ENCODE assay signal across 35 cellular contexts in the genomic region with DNA sequence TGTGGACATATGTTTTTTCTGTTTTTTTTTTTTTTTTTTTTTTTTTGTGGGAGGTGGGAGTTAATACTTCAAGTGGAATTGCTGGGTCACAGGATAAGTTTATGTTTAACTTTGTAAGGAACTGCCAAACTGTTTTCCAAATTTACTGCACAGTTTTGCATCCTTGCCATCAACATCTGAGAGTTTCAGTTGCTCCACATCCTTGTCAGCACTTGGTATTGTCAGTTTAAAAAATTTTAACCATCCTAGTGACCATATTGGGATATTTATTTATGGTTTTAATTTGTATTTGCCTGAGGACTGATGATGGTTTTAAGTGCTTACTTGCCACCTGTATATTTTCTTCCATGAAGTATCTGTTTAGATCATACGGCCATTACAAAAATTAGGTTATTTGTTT. TPM values are rescaled to one million over a fixed set of nuclear protein-coding genes. Genes with fewer than 3 reads are reported as not detected.
A peak's percentile ranks its signal among the peaks of the same experiment; 100 is the strongest.
DNase-seq lines count a peak whose midpoint lies in the region; ATAC-seq, FAIRE-seq and TF ChIP-seq lines count a peak whose summit lies in the region.
"Had no signal": no experiment of that assay in that cellular context is flagged by ENCODE, and none has a peak within 500 bp of the region (broad histone marks: within the 10 kb centered on the region; RNA-seq: fewer than 3 reads in every experiment).

No MANE protein-coding gene starts in this region.

- no peaks in the 10 kb centered on the region for H3K9me3 ChIP-seq in HepG2 (ENCODE audit: low read length)
- H3K9me3 ChIP-seq in right lobe of liver: no peaks in the 10 kb centered on the region
- H3K9me3 ChIP-seq in A549: peaks cover 13% of the 10 kb centered on the region; the same call in 1 of the 3 replicates
- no peaks in the 10 kb centered on the region for H3K9me3 ChIP-seq in K562 (replicated peaks; ENCODE audit: control insufficient read depth, insufficient read depth, low read depth, low read length)
- H3K9me3 ChIP-seq in MG63: no peaks in the 10 kb centered on the region
- H3K9me3 ChIP-seq: BE2C had no signal

- 90% methylated on average over 1 of the region's 1 CpG for WGBS in HepG2 (ENCODE audit: low lambda C conversion rate)
- WGBS in right lobe of liver (ENCODE audit: insufficient coverage, low coverage, low lambda C conversion rate, missing lambda C conversion rate): 89% methylated on average over 1 of the region's 1 CpG
- WGBS in A549 (ENCODE audit: missing lambda C conversion rate): 87% methylated on average over 1 of the region's 1 CpG
- WGBS in K562 (ENCODE audit: insufficient coverage, low coverage, missing lambda C conversion rate): 8% methylated on average over 1 of the region's 1 CpG

- no peaks in the 10 kb centered on the region for H3K9me1 ChIP-seq in K562 (ENCODE audit: control insufficient read depth, insufficient read depth, low read length)

- POLR2A ChIA-PET in HepG2 (lab: Yijun Ruan, JAX): no interaction called here
- POLR2A ChIA-PET in A549 (lab: Yijun Ruan, JAX): no interaction called here
- POLR2A ChIA-PET in K562 (lab: Yijun Ruan, JAX): no interaction called here

- H3K4me1 ChIP-seq in HepG2 (ENCODE audit: insufficient read depth, low read length) (no peaks in the 10 kb centered on the region), right lobe of liver (no peaks in the 10 kb centered on the region), A549 (no peaks in the 10 kb centered on the region), K562 (replicated peaks in 1 of 2; ENCODE audit: control insufficient read depth in 2 of 2, insufficient read depth in 2 of 2, low read length in 2 of 2) (no peaks in the 10 kb centered on the region)
- H3K4me1 ChIP-seq: BE2C had no signal

- intact Hi-C loops in HepG2 (cut with micrococcal nuclease; ENCODE audit: unreplicated experiment): no loop called here
- intact Hi-C loops in right lobe of liver (cut with DNase I): no loop called here
- intact Hi-C loops in K562 (cut with micrococcal nuclease): no loop called here

- TF ChIP-seq EP300 in HepG2 (IDR thresholded peaks at IDR 0.05; ENCODE audit: low read depth in 2 of 2, low read length in 2 of 2) (no peak), HepG2 (CRISPR knock-in tag; IDR thresholded peaks at IDR 0.05; ENCODE audit: borderline replicate concordance) (no peak), A549 (IDR thresholded peaks at IDR 0.05) (no peak), K562 (IDR thresholded peaks at IDR 0.05; ENCODE audit: low read length) (no peak)

- CTCF ChIA-PET in HepG2 (lab: Yijun Ruan, JAX; ENCODE audit: low intra/inter-chr PET ratio, low total read pairs) (no interaction called here), A549 (lab: Yijun Ruan, JAX) (no interaction called here), K562 (lab: Yijun Ruan, JAX; ENCODE audit: low intra/inter-chr PET ratio) (no interaction called here)

- no peak for TF ChIP-seq POLR2A in HepG2 (IDR thresholded peaks at IDR 0.05; ENCODE audit: insufficient read depth in 1 of 2, low read depth in 2 of 2, low read length in 2 of 2)
- no peak for TF ChIP-seq POLR2A in right lobe of liver (IDR thresholded peaks at IDR 0.05)
- TF ChIP-seq POLR2A in A549 (IDR thresholded peaks at IDR 0.05; ENCODE audit: low read length): no peak
- TF ChIP-seq POLR2A in K562 (conservative IDR thresholded peaks at IDR 0.05): no peak

- FAIRE-seq in HepG2 (lab: Jason Lieb, UNC) (peak; percentile 23), A549 (lab: Jason Lieb, UNC) (no peak), K562 (lab: Jason Lieb, UNC) (no peak), D721Med (lab: Jason Lieb, UNC) (no peak)
- FAIRE-seq: A204.1 had no signal

- in situ Hi-C loops in HepG2 (cut with HindIII; ENCODE audit: extremely low pct_ligation_motif_present, low pct_unique_long_range_greater_than_20kb) (no loop called here), K562 (cut with MboI) (no loop called here)

- no peak for TF ChIP-seq CTCF in HepG2 (CRISPR knock-in tag; IDR thresholded peaks at IDR 0.05)
- no peak for TF ChIP-seq CTCF in right lobe of liver (IDR thresholded peaks at IDR 0.05)
- no peak for TF ChIP-seq CTCF in A549 (IDR thresholded peaks at IDR 0.05)
- no peak for TF ChIP-seq CTCF in K562 (IDR thresholded peaks at IDR 0.05 in 2 of 3, conservative IDR thresholded peaks at IDR 0.05 in 1 of 3; ENCODE audit: insufficient read depth in 2 of 3, low read depth in 1 of 3, low read length in 3 of 3)
- no peak for TF ChIP-seq CTCF in D721Med (IDR thresholded peaks at IDR 0.05; ENCODE audit: insufficient read depth, missing control alignments)

- no peaks in the 10 kb centered on the region for H3K79me2 ChIP-seq in HepG2 (ENCODE audit: insufficient read depth, low read length)
- no peaks in the 10 kb centered on the region for H3K79me2 ChIP-seq in K562 (ENCODE audit: control insufficient read depth, insufficient read depth, low read length)

- H3K9ac ChIP-seq in HepG2 (ENCODE audit: insufficient read depth, low read depth, low read length) (no peak overlapping the region), K562 (ENCODE audit: insufficient read depth in 1 of 2, low read depth in 2 of 2, low read length in 2 of 2) (no peak overlapping the region)
- H3K9ac ChIP-seq: BLaER1; BLaER1 treated with 17β-estradiol and CSF1 and Interleukin-3, amounts not matched to agents 10 nM and 100 nM had no signal

- TF ChIP-seq RAD21 in HepG2 (CRISPR knock-in tag; IDR thresholded peaks at IDR 0.05): no peak
- TF ChIP-seq RAD21 in A549 (conservative IDR thresholded peaks at IDR 0.05 in 1 of 2, IDR thresholded peaks at IDR 0.05 in 1 of 2): no peak
- no peak for TF ChIP-seq RAD21 in K562 (CRISPR knock-in tag; conservative IDR thresholded peaks at IDR 0.05 in 1 of 2, IDR thresholded peaks at IDR 0.05 in 1 of 2)

- no peak overlapping the region for H2AFZ ChIP-seq in HepG2 (ENCODE audit: low read length)
- no peak overlapping the region for H2AFZ ChIP-seq in K562 (ENCODE audit: low read depth, low read length)

- DNase-seq in HepG2 (ENCODE audit: low spot score) (no peak), right lobe of liver (no peak), A549 (ENCODE audit: low read depth in 1 of 2, low spot score in 1 of 2) (no peak), K562 (ENCODE audit: extremely low read depth in 1 of 4, low spot score in 3 of 4) (no peak), MG63 (no peak), D721Med (ENCODE audit: insufficient read length, low spot score) (no peak)
- DNase-seq: 8988T; ACHN; AML-193; BE2C; C1 segment of cervical spinal cord; Caco-2; Calu3; CD4-positive, alpha-beta memory T cell; CD4-positive, alpha-beta T cell; CD4-positive, CD25-positive, alpha-beta regulatory T cell; CD8-positive, alpha-beta memory T cell; CD8-positive, alpha-beta T cell; COR-L47; DMS 273 treated with DMSO at 0.1 percent for 48 hours; DMS153; DMS53; DMS79; DMS79 treated with DMSO at 0.1 percent for 48 hours; DND-41; EL had no signal

- H3K27me3 ChIP-seq in HepG2 (ENCODE audit: control insufficient read depth in 1 of 2, insufficient read depth in 2 of 2, low read length in 2 of 2): peaks cover 1 to 9% of the 10 kb centered on the region in 2 experiments; a peak in 3 of 5 replicates
- no peaks in the 10 kb centered on the region for H3K27me3 ChIP-seq in right lobe of liver
- peaks cover 20 to 44% of the 10 kb centered on the region in 2 experiments; a peak in 4 of 5 replicates for H3K27me3 ChIP-seq in K562 (ENCODE audit: control insufficient read depth in 2 of 2, insufficient read depth in 2 of 2, low read length in 2 of 2)
- 0 out of 2 replicates have a peak, but pooled peaks cover 3% of the 10 kb centered on the region for H3K27me3 ChIP-seq in MG63
- H3K27me3 ChIP-seq: BLaER1; BLaER1 treated with 17β-estradiol and CSF1 and Interleukin-3, amounts not matched to agents 10 nM and 100 nM had no signal

- H3K4me3 ChIP-seq in HepG2 (replicated peaks in 1 of 3; ENCODE audit: insufficient read depth in 1 of 3, low read depth in 2 of 3, low read length in 3 of 3) (no peak overlapping the region), right lobe of liver (no peak overlapping the region), A549 (no peak overlapping the region), K562 (no peak overlapping the region), MG63 (no peak overlapping the region)
- H3K4me3 ChIP-seq: BLaER1; BLaER1 treated with 17β-estradiol and CSF1 and Interleukin-3, amounts not matched to agents 10 nM and 100 nM had no signal

- H3K4me2 ChIP-seq in HepG2 (ENCODE audit: low read depth, low read length) (no peak overlapping the region), A549 (no peak overlapping the region), K562 (ENCODE audit: insufficient read depth, low read length) (no peak overlapping the region)
- H3K4me2 ChIP-seq: BLaER1; BLaER1 treated with 17β-estradiol and CSF1 and Interleukin-3, amounts not matched to agents 10 nM and 100 nM had no signal

- ATAC-seq in HepG2: no peak
- ATAC-seq in right lobe of liver: no peak
- no peak for ATAC-seq in A549
- ATAC-seq in K562: no peak
- ATAC-seq: CD8-positive, alpha-beta T cell had no signal

- BruUV-seq in HepG2 (replicated peaks; lab: Mats Ljungman, UMichigan): no TSS peak
- no TSS peak for BruUV-seq in K562 (replicated peaks; lab: Mats Ljungman, UMichigan)

- H4K20me1 ChIP-seq in HepG2 (ENCODE audit: insufficient read depth, low read length) (no peaks in the 10 kb centered on the region), K562 (replicated peaks; ENCODE audit: control insufficient read depth, insufficient read depth, low read length) (0 out of 2 replicates have a peak, but pooled peaks cover 3% of the 10 kb centered on the region)
- H4K20me1 ChIP-seq: BLaER1; BLaER1 treated with 17β-estradiol and CSF1 and Interleukin-3, amounts not matched to agents 10 nM and 100 nM had no signal

- H3K27ac ChIP-seq in HepG2 (ENCODE audit: extremely low read length, insufficient read depth, low read length) (no peak overlapping the region), right lobe of liver (no peak overlapping the region), A549 (no peak overlapping the region), K562 (ENCODE audit: extremely low read depth, low read depth, low read length) (no peak overlapping the region)
- H3K27ac ChIP-seq: 22Rv1; BLaER1; BLaER1 treated with 17β-estradiol and CSF1 and Interleukin-3, amounts not matched to agents 10 nM and 100 nM; C4-2B had no signal

- H3K36me3 ChIP-seq in HepG2 (replicated peaks in 1 of 2; ENCODE audit: control insufficient read depth in 1 of 2, insufficient read depth in 2 of 2, low read length in 2 of 2) (no peaks in the 10 kb centered on the region), right lobe of liver (no peaks in the 10 kb centered on the region), K562 (ENCODE audit: control insufficient read depth, insufficient read depth, low read length) (no peaks in the 10 kb centered on the region), MG63 (no peaks in the 10 kb centered on the region)
- H3K36me3 ChIP-seq: BE2C, BLaER1 had no signal

RNA-seq across cellular contexts. Expression of gene IRF8, which starts 34.0 kb away (rescaled TPM):
- total RNA-seq in HepG2 (2016; rRNA removed; fragmentation: Illumina TruSeq; extraction: Trizol) (not detected in 2 replicates), right lobe of liver (10 to 100 TPM in 5 of 6 experiments, 1 to 10 TPM in 1; 4.8 to 19.6 (median 14.6) TPM), K562 (2014; rRNA removed) (not detected in 2 replicates), K562 (2014; rRNA removed; fragmentation: Illumina TruSeq; extraction: Trizol) (not detected in 2 replicates), K562 (2015; rRNA removed; fragmentation: Illumina TruSeq; extraction: Trizol) (not detected in 2 replicates), K562 (2021) (0.65 and 0.98 TPM in 2 replicates)
- not detected in 2 replicates for total RNA-seq in HepG2 (2016; cell fraction: cytosol; rRNA removed; fragmentation: Illumina TruSeq; extraction: Trizol; ENCODE audit: low read depth)
- total RNA-seq in HepG2 (2016; cell fraction: insoluble cytoplasmic fraction; rRNA removed; fragmentation: Illumina TruSeq; extraction: Trizol): not detected in 2 replicates
- total RNA-seq in HepG2 (2016; cell fraction: membrane; rRNA removed; fragmentation: Illumina TruSeq; extraction: Trizol): not detected in 2 replicates
- total RNA-seq in HepG2 (2016; cell fraction: nucleus; rRNA removed; fragmentation: Illumina TruSeq; extraction: Trizol): not detected in 2 replicates
- polyA plus RNA-seq in HepG2 (2011; rRNA removed) (not detected in 2 replicates), A549 (2011; rRNA removed) (0.16 and 0.22 TPM in 2 replicates), A549 (2017; fragmentation: RNase III; extraction: RNeasy Plus Mini Kit Qiagen cat#74134 plus additional on column Dnase treatment) (0.18 to 0.42 TPM (median 0.40 TPM) in 3 replicates), K562 (2011; rRNA removed) (not detected in 2 replicates), K562 (2014; fragmentation: Illumina TruSeq; extraction: Trizol) (0.07 TPM in 1 of 2 replicates, not detected in the other), K562 (2014; fragmentation: Nextera tagmentation; extraction: Ambion mirVana) (not detected), K562 (2014; rRNA removed) (0.01 and 0.03 TPM in 2 replicates)
- polyA plus RNA-seq in HepG2 (2011; cell fraction: cytosol; rRNA removed): 0.05 TPM in 1 of 2 replicates, not detected in the other
- 0.28 TPM in 1 of 2 replicates, not detected in the other for polyA plus RNA-seq in HepG2 (2011; cell fraction: nucleus; rRNA removed)
- not detected in 2 replicates for polyA plus RNA-seq in HepG2 (2012)
- polyA plus RNA-seq in HepG2 (2016; cell fraction: cytosol; fragmentation: Illumina TruSeq; extraction: Trizol; ENCODE audit: low read depth): not detected in 2 replicates
- not detected in 2 replicates for polyA plus RNA-seq in HepG2 (2016; cell fraction: insoluble cytoplasmic fraction; fragmentation: Illumina TruSeq; extraction: Trizol; ENCODE audit: low read depth)
- polyA plus RNA-seq in HepG2 (2016; cell fraction: membrane; fragmentation: Illumina TruSeq; extraction: Trizol; ENCODE audit: low read depth): not detected in 2 replicates
- not detected in 2 replicates for polyA plus RNA-seq in HepG2 (2016; cell fraction: nucleus; fragmentation: Illumina TruSeq; extraction: Trizol; ENCODE audit: insufficient read depth, low read depth)
- 0.61 TPM in 1 of 2 replicates, not detected in the other for polyA minus RNA-seq in HepG2 (2011; rRNA and poly(A)+ RNA removed; ENCODE audit: low replicate concordance)
- polyA minus RNA-seq in HepG2 (2011; cell fraction: cytosol; rRNA and poly(A)+ RNA removed): not detected in 2 replicates
- polyA minus RNA-seq in HepG2 (2011; cell fraction: nucleus; rRNA and poly(A)+ RNA removed): not detected in 2 replicates
- polyA plus RNA-seq in A549 (2012; cell fraction: cytosol; rRNA removed): 0.09 and 0.16 TPM in 2 replicates
- polyA plus RNA-seq in A549 (2012; cell fraction: nucleus; rRNA removed): 0.40 and 0.50 TPM in 2 replicates
- polyA minus RNA-seq in A549 (2011; rRNA and poly(A)+ RNA removed): not detected in 2 replicates
- total RNA-seq in K562 (2011; cell fraction: chromatin; rRNA removed; ENCODE audit: low replicate concordance): not detected in 2 replicates
- total RNA-seq in K562 (2011; cell fraction: nucleolus; rRNA removed): not detected in 2 replicates
- not detected in 2 replicates for total RNA-seq in K562 (2011; cell fraction: nucleoplasm; rRNA removed)
- polyA plus RNA-seq in K562 (2011; cell fraction: cytosol; rRNA removed): not detected in 2 replicates
- not detected in 2 replicates for polyA plus RNA-seq in K562 (2011; cell fraction: nucleus; rRNA removed)
- polyA plus RNA-seq in K562 (2012): not detected in 2 replicates
- polyA minus RNA-seq in K562 (2011; rRNA and poly(A)+ RNA removed): not detected in 2 replicates
- not detected in 2 replicates for polyA minus RNA-seq in K562 (2011; cell fraction: cytosol; rRNA and poly(A)+ RNA removed)
- not detected in 2 replicates for polyA minus RNA-seq in K562 (2011; cell fraction: nucleus; rRNA and poly(A)+ RNA removed)
- total RNA-seq in MG63 (2014; rRNA removed; shearing (Covaris generic); ENCODE audit: low replicate concordance): not detected in 2 replicates
- total RNA-seq: Daoy, G401 had no signal
- polyA plus RNA-seq: AG04450, BJ had no signal

Comparison
In these comparisons a context has a peak if more than half of its experiments do, and no peak if none do; other contexts are left out.
1. Of the 241 proteins assayed by ChIP-seq in both HepG2 and K562: peak only in HepG2: none; only in K562: ZFP36; in both: none; in neither: 240.